In genomic region chr12:97545804-97546203, GRCh38 we compare ENCODE assay signal across 28 cellular contexts.
"Had no signal": no experiment of that assay in that cellular context is flagged by ENCODE, and none has a peak within 500 bp of the region (broad histone marks: within the 10 kb centered on the region; RNA-seq: fewer than 3 reads in every experiment).

No MANE protein-coding gene starts in this region.

- H3K9me3 ChIP-seq: breast epithelium, tibial artery, upper lobe of right lung had no signal

- H3K27me3 ChIP-seq: breast epithelium, right atrium auricular region, tibial artery, upper lobe of right lung had no signal

- H3K27ac ChIP-seq: breast epithelium, left ventricle myocardium inferior, right atrium auricular region, tibial artery, upper lobe of right lung, VCaP had no signal

- DNase-seq: activated CD4-positive, alpha-beta T cell treated with anti-CD3 and anti-CD28 coated beads for 4 hours; activated CD4-positive, alpha-beta T cell treated with anti-CD3 and anti-CD28 coated beads, Interleukin-2, amount 50 U/mL, for 4 hours; activated naive CD4-positive, alpha-beta T cell; activated T-cell treated with anti-CD3 and anti-CD28 coated beads for 4 hours; activated T-cell treated with anti-CD3 and anti-CD28 coated beads, Interleukin-2, amount 50 U/mL, for 72 hours; dermis blood vessel endothelial cell; effector CD4-positive, alpha-beta T cell; kidney glomerular epithelial cell; left ventricle myocardium inferior; mucosa of descending colon; stimulated activated CD4-positive, alpha-beta T cell treated with anti-CD3 and anti-CD28 coated beads, Interleukin-1b, Interleukin-23, amount 100 ng/mL, for 48 hours; stimulated activated CD4-positive, alpha-beta T cell treated with anti-CD3 and anti-CD28 coated beads, Interleukin-4, amount 100 ng/mL, for 4 hours; stimulated activated CD8-positive, alpha-beta memory T cell treated with anti-CD3 and anti-CD28 coated beads, Interleukin-4, amount 100 ng/mL, for 48 hours; stimulated activated naive CD8-positive, alpha-beta T cell treated with anti-CD3 and anti-CD28 coated beads, Interleukin-15, amount 100 ng/mL, for 72 hours; substantia nigra; tibial artery; upper lobe of right lung had no signal

- FAIRE-seq: endometrium, frontal cortex, TTC549 had no signal

- ATAC-seq: activated naive CD4-positive, alpha-beta T cell treated with anti-CD3 and anti-CD28 coated beads, Interleukin-2, amount 50 U/mL, for 72 hours; activated T-cell treated with anti-CD3 and anti-CD28 coated beads, Interleukin-2, amount 50 U/mL, for 72 hours; mucosa of descending colon; natural killer cell treated with Interleukin-12 subunit alpha and Interleukin-12 subunit beta and Interleukin-15 and Interleukin-18, amount 100 ng/mL, for 72 hours; stimulated activated memory B cell treated with anti-CD40 and anti-IgM and Interleukin-4, amounts not matched to agents 10 μg/mL and 1 μg/mL and 100 μg/mL, for 72 hours; stimulated activated naive CD8-positive, alpha-beta T cell treated with anti-CD3 and anti-CD28 coated beads, Interleukin-15, amount 100 ng/mL, for 72 hours; upper lobe of right lung had no signal

- H3K4me1 ChIP-seq: breast epithelium, left ventricle myocardium inferior, right atrium auricular region, tibial artery, upper lobe of right lung had no signal

- H3K36me3 ChIP-seq: breast epithelium, left ventricle myocardium inferior, right atrium auricular region, tibial artery, upper lobe of right lung had no signal

- H3K4me3 ChIP-seq: breast epithelium, left ventricle myocardium inferior, lung, mucosa of descending colon, right atrium auricular region, smooth muscle cell, tibial artery, upper lobe of right lung had no signal
